In genomic region chr10:20976891-20977684, GRCh38 we compare ENCODE assay signal across 12 cellular contexts.
"Had no signal": no experiment of that assay in that cellular context is flagged by ENCODE, and none has a peak within 500 bp of the region (broad histone marks: within the 10 kb centered on the region; RNA-seq: fewer than 3 reads in every experiment).

No MANE protein-coding gene starts in this region.

- H3K4me3 ChIP-seq: colonic mucosa, right atrium auricular region, skin epidermis, thyroid gland, uterus had no signal

- H3K9me3 ChIP-seq: colonic mucosa, right atrium auricular region, thyroid gland, uterus had no signal

- H3K36me3 ChIP-seq: colonic mucosa, right atrium auricular region, thyroid gland, uterus had no signal

- H3K27me3 ChIP-seq: colonic mucosa, right atrium auricular region, thyroid gland, uterus had no signal

- DNase-seq: activated CD4-positive, alpha-beta T cell treated with anti-CD3 and anti-CD28 coated beads for 48 hours; activated CD8-positive, alpha-beta memory T cell treated with anti-CD3 and anti-CD28 coated beads, Interleukin-2, amount 50 U/mL, for 48 hours; activated CD8-positive, alpha-beta T cell treated with anti-CD3 and anti-CD28 coated beads, Interleukin-2, amount 10 ng/mL, durations not matched to agents 7 days and 5 days; colonic mucosa; effector memory CD4-positive, alpha-beta T cell; posterior cingulate gyrus; thyroid gland; uterus had no signal

- H3K4me1 ChIP-seq: colonic mucosa, uterus had no signal

- H3K4me3 Mint-ChIP-seq: activated CD8-positive, alpha-beta T cell treated with anti-CD3 and anti-CD28 coated beads, Interleukin-2, amount 10 ng/mL, durations not matched to agents 7 days and 5 days; neural crest cell had no signal

- H3K27ac Mint-ChIP-seq: activated CD8-positive, alpha-beta T cell treated with anti-CD3 and anti-CD28 coated beads, Interleukin-2, amount 10 ng/mL, durations not matched to agents 7 days and 5 days had no signal

- H3K27ac ChIP-seq: colonic mucosa, right atrium auricular region, skin epidermis, thyroid gland, uterus, VCaP had no signal

- ATAC-seq: activated CD8-positive, alpha-beta T cell treated with anti-CD3 and anti-CD28 coated beads, Interleukin-2, amount 10 ng/mL, durations not matched to agents 7 days and 5 days had no signal
